In the genomic region with DNA sequence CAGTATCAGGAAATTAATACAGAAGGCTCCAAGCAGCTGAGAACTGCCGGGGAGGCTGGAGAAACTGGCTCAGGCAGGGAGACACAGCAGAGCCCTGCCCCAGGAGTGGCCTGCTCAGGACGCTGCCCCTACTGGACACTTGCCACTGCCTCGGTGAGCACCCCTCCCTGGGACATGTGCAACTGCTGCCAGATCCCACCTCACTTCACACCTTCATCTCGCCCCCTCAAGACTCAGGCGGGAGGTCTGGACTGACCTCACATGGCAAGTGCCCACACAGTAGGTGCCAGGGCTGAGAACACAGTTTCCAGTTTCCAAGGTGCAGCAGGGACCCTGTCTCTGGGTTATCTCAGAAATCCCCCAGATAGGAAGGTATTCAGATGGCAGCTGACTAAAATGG, we compare ENCODE assay signal across 32 cellular contexts. TPM values are rescaled to one million over a fixed set of nuclear protein-coding genes. Genes with fewer than 3 reads are reported as not detected.
A peak's percentile ranks its signal among the peaks of the same experiment; 100 is the strongest.
DNase-seq lines count a peak whose midpoint lies in the region; ATAC-seq, FAIRE-seq and TF ChIP-seq lines count a peak whose summit lies in the region.
"Had no signal": no experiment of that assay in that cellular context is flagged by ENCODE, and none has a peak within 500 bp of the region (broad histone marks: within the 10 kb centered on the region; RNA-seq: fewer than 3 reads in every experiment).

No MANE protein-coding gene starts in this region.

- FAIRE-seq in small intestine (lab: Jason Lieb, UNC) = no peak
- no peak for FAIRE-seq in H54 (lab: Jason Lieb, UNC)
- FAIRE-seq: G401.6, GM19239 had no signal

- H3K36me3 Mint-ChIP-seq in stimulated activated effector memory CD8-positive, alpha-beta T cell treated with anti-CD3 and anti-CD28 coated beads, Interleukin-12 subunit alpha, Interleukin-12 subunit beta, amount 100 ng/mL, for 72 hours = no peaks in the 10 kb centered on the region
- H3K36me3 Mint-ChIP-seq: activated CD4-positive, alpha-beta memory T cell treated with anti-CD3 and anti-CD28 coated beads for 36 hours; activated naive CD8-positive, alpha-beta T cell; mesothelial cell of epicardium; naive thymus-derived CD4-positive, alpha-beta T cell; T-cell had no signal

- WGBS in small intestine, 3 donors = 74 to 78% (median 76%) methylated on average over 5 of the region's 5 CpGs

- ATAC-seq in stimulated activated effector memory CD8-positive, alpha-beta T cell treated with anti-CD3 and anti-CD28 coated beads, Interleukin-12 subunit alpha, Interleukin-12 subunit beta, amount 100 ng/mL, for 72 hours = no peak
- ATAC-seq: activated CD4-positive, CD25-positive, alpha-beta regulatory T cell treated with anti-CD3 and anti-CD28 coated beads, Interleukin-2, amount 50 U/mL, for 24 hours; effector memory CD8-positive, alpha-beta T cell; gastroesophageal sphincter; naive thymus-derived CD4-positive, alpha-beta T cell; T-cell had no signal

- no peak overlapping the region for H3K4me3 Mint-ChIP-seq in stimulated activated effector memory CD8-positive, alpha-beta T cell treated with anti-CD3 and anti-CD28 coated beads, Interleukin-12 subunit alpha, Interleukin-12 subunit beta, amount 100 ng/mL, for 72 hours
- H3K4me3 Mint-ChIP-seq: activated CD4-positive, alpha-beta memory T cell treated with anti-CD3 and anti-CD28 coated beads for 36 hours; activated naive CD8-positive, alpha-beta T cell; effector memory CD8-positive, alpha-beta T cell; mesothelial cell of epicardium; naive thymus-derived CD4-positive, alpha-beta T cell; T-cell had no signal

- TF ChIP-seq CTCF in BE2C (IDR thresholded peaks at IDR 0.05; ENCODE audit: low read depth, low read length) = 0 out of 2 replicates have a peak, but pooled peaks have one; percentile 10
- TF ChIP-seq CTCF in GM12873 (IDR thresholded peaks at IDR 0.05; ENCODE audit: insufficient read depth, low read depth, low read length, missing control alignments) = peak; percentile 14
- peak; percentile 20 for TF ChIP-seq CTCF in brain microvascular endothelial cell (IDR thresholded peaks at IDR 0.05; ENCODE audit: low read depth, low read length, missing control alignments)
- peak; percentile 15 for TF ChIP-seq CTCF in kidney epithelial cell (IDR thresholded peaks at IDR 0.05; ENCODE audit: insufficient read depth, low read length, poor library complexity, severe bottlenecking)

- no peaks in the 10 kb centered on the region for H3K4me1 ChIP-seq in BE2C
- no peaks in the 10 kb centered on the region for H3K4me1 ChIP-seq in small intestine (ENCODE audit: control insufficient read depth in 2 of 2, insufficient read depth in 1 of 2, low read depth in 1 of 2, low read length in 1 of 2)
- H3K4me1 ChIP-seq: ascending aorta had no signal

- H3K9me3 ChIP-seq in BE2C (no peaks in the 10 kb centered on the region), small intestine (ENCODE audit: control insufficient read depth, low read depth) (no peaks in the 10 kb centered on the region)
- H3K9me3 ChIP-seq: ascending aorta, esophagus squamous epithelium, gastroesophageal sphincter, left ventricle myocardium inferior had no signal

- H3K36me3 ChIP-seq in BE2C = no peaks in the 10 kb centered on the region
- no peaks in the 10 kb centered on the region for H3K36me3 ChIP-seq in brain microvascular endothelial cell (replicated peaks)
- no peaks in the 10 kb centered on the region for H3K36me3 ChIP-seq in kidney epithelial cell (ENCODE audit: control insufficient read depth, insufficient read depth, low read length)
- no peaks in the 10 kb centered on the region for H3K36me3 ChIP-seq in small intestine (ENCODE audit: control insufficient read depth in 2 of 2, insufficient read depth in 2 of 2, low read length in 2 of 2)
- H3K36me3 ChIP-seq: ascending aorta, esophagus squamous epithelium, gastroesophageal sphincter, left ventricle myocardium inferior had no signal

- H3K4me3 ChIP-seq in BE2C (ENCODE audit: low read depth, low read length) = no peak overlapping the region
- H3K4me3 ChIP-seq in brain microvascular endothelial cell (ENCODE audit: low read depth, low read length) = no peak overlapping the region
- H3K4me3 ChIP-seq in kidney epithelial cell (ENCODE audit: low read depth, low read length) = no peak overlapping the region
- H3K4me3 ChIP-seq in small intestine (ENCODE audit: low read depth in 1 of 2, low read length in 2 of 2) = no peak overlapping the region
- H3K4me3 ChIP-seq: ascending aorta, esophagus squamous epithelium, gastroesophageal sphincter, left ventricle myocardium inferior had no signal

- TF ChIP-seq POLR2A in H54 (IDR thresholded peaks at IDR 0.05; ENCODE audit: low read depth, low read length) = no peak

- in situ Hi-C loops in brain microvascular endothelial cell (cut with HindIII; ENCODE audit: low pct_ligation_motif_present, low sequenced_read_pairs) = no loop called here

- DNase-seq in BE2C (no peak), brain microvascular endothelial cell (no peak), kidney epithelial cell (ENCODE audit: low read depth) (no peak), small intestine (no peak), H54 (ENCODE audit: insufficient read length, low spot score) (no peak)
- no peak for DNase-seq in stimulated activated effector memory CD8-positive, alpha-beta T cell treated with anti-CD3 and anti-CD28 coated beads, Interleukin-12 subunit alpha, Interleukin-12 subunit beta, amount 100 ng/mL, for 72 hours (ENCODE audit: low spot score in 2 of 2)
- DNase-seq in stimulated activated naive CD4-positive, alpha-beta T cell (lab: John Stamatoyannopoulos, UW) = no peak
- DNase-seq: activated CD4-positive, alpha-beta memory T cell treated with anti-CD3 and anti-CD28 coated beads for 36 hours; activated effector memory CD4-positive, alpha-beta T cell treated with Interleukin-2 at 50 U/mL for 16 hours; activated T-cell treated with anti-CD3 and anti-CD28 coated beads for 4 hours; C1 segment of cervical spinal cord; COR-L47; cortex of kidney; effector memory CD8-positive, alpha-beta T cell; esophagus squamous epithelium; hippocampal formation; left ventricle myocardium inferior; naive thymus-derived CD4-positive, alpha-beta T cell; NCI-H1092; NCI-H187 treated with DMSO at 0.1 percent for 48 hours; NCI-H2227 treated with DMSO at 0.1 percent for 48 hours; occipital lobe; stimulated activated CD4-positive, alpha-beta T cell treated with anti-CD3 and anti-CD28 coated beads, Interleukin-2, amount 100 ng/mL, for 24 hours; T-cell had no signal

- H3K27me3 ChIP-seq in BE2C = no peaks in the 10 kb centered on the region
- no peaks in the 10 kb centered on the region for H3K27me3 ChIP-seq in brain microvascular endothelial cell (replicated peaks)
- H3K27me3 ChIP-seq in kidney epithelial cell (ENCODE audit: control insufficient read depth, insufficient read depth, low read length) = no peaks in the 10 kb centered on the region
- no peaks in the 10 kb centered on the region for H3K27me3 ChIP-seq in small intestine (ENCODE audit: control insufficient read depth in 2 of 2, insufficient read depth in 2 of 2, low read length in 2 of 2)
- H3K27me3 ChIP-seq: ascending aorta, esophagus squamous epithelium, gastroesophageal sphincter had no signal

- no peak overlapping the region for H3K27ac Mint-ChIP-seq in stimulated activated effector memory CD8-positive, alpha-beta T cell treated with anti-CD3 and anti-CD28 coated beads, Interleukin-12 subunit alpha, Interleukin-12 subunit beta, amount 100 ng/mL, for 72 hours
- H3K27ac Mint-ChIP-seq: activated CD4-positive, alpha-beta memory T cell treated with anti-CD3 and anti-CD28 coated beads for 36 hours; activated naive CD8-positive, alpha-beta T cell; effector memory CD8-positive, alpha-beta T cell; mesothelial cell of epicardium; naive thymus-derived CD4-positive, alpha-beta T cell; T-cell had no signal

- H3K27ac ChIP-seq in brain microvascular endothelial cell = no peak overlapping the region
- H3K27ac ChIP-seq in small intestine (ENCODE audit: low read depth in 1 of 2, low read length in 1 of 2) = no peak overlapping the region
- H3K27ac ChIP-seq: ascending aorta, esophagus squamous epithelium, gastroesophageal sphincter, left ventricle myocardium inferior had no signal

- H3K4me1 Mint-ChIP-seq in stimulated activated effector memory CD8-positive, alpha-beta T cell treated with anti-CD3 and anti-CD28 coated beads, Interleukin-12 subunit alpha, Interleukin-12 subunit beta, amount 100 ng/mL, for 72 hours = peaks cover 10% of the 10 kb centered on the region
- H3K4me1 Mint-ChIP-seq: T-cell had no signal

- H3K9me3 Mint-ChIP-seq in stimulated activated effector memory CD8-positive, alpha-beta T cell treated with anti-CD3 and anti-CD28 coated beads, Interleukin-12 subunit alpha, Interleukin-12 subunit beta, amount 100 ng/mL, for 72 hours = no peaks in the 10 kb centered on the region
- H3K9me3 Mint-ChIP-seq: activated CD4-positive, alpha-beta memory T cell treated with anti-CD3 and anti-CD28 coated beads for 36 hours; effector memory CD8-positive, alpha-beta T cell; naive thymus-derived CD4-positive, alpha-beta T cell; T-cell had no signal

RNA-seq across cellular contexts. Expression of a gene that starts 33.8 kb away (rescaled TPM):
- 9.8 TPM for polyA plus RNA-seq in BE2C (2012; ENCODE audit: insufficient read depth, insufficient read length, low read depth)
- 57.0 and 83.7 TPM in 2 replicates for total RNA-seq in kidney epithelial cell
- 10 to 100 TPM in 2 of 3 donors, 1 to 10 TPM in 1; 3.8 to 17.6 (median 12.2) TPM for polyA plus RNA-seq in small intestine

RNA-seq across cellular contexts. Expression of a gene that starts 50.8 kb away (rescaled TPM):
- 30.1 TPM for polyA plus RNA-seq in BE2C (2012; ENCODE audit: insufficient read depth, insufficient read length, low read depth)
- 62.8 and 71.2 TPM in 2 replicates for total RNA-seq in kidney epithelial cell
- polyA plus RNA-seq in small intestine = 10 to 100 TPM; 29.6 to 95.9 (median 82.1) TPM
